In the genomic region with DNA sequence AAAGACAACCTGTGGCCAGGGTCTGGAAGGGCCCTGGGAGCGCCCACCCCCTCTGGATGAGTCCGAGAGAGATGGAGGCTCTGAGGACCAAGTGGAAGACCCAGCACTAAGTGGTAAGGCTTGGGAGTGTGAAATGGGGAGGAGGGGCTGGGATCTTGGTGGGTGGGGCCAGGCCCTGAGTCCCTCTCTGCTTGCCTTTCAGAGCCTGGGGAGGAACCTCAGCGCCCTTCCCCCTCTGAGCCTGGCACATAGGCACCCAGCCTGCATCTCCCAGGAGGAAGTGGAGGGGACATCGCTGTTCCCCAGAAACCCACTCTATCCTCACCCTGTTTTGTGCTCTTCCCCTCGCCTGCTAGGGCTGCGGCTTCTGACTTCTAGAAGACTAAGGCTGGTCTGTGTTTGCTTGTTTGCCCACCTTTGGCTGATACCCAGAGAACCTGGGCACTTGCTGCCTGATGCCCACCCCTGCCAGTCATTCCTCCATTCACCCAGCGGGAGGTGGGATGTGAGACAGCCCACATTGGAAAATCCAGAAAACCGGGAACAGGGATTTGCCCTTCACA, we compare ENCODE assay signal across 1 cellular context.
TF ChIP-seq lines count a peak whose summit lies in the region.

No MANE protein-coding gene starts in this region.

TF ChIP-seq in HepG2, 621 proteins besides CTCF, POLR2A, EP300 and RAD21:
- TF ChIP-seq NKX3-1 (CRISPR knock-in tag; IDR thresholded peaks at IDR 0.05), result no peak
- 0 out of 2 replicates have a peak, but pooled peaks have one; percentile 54 for TF ChIP-seq HNRNPL (IDR thresholded peaks at IDR 0.05; ENCODE audit: low read depth, low read length)
- 0 out of 2 replicates have a peak, but pooled peaks have one; percentile 36 for TF ChIP-seq ZNF296 (CRISPR knock-in tag; conservative IDR thresholded peaks at IDR 0.05)
- TF ChIP-seq AHR (CRISPR knock-in tag; IDR thresholded peaks at IDR 0.05), result no peak
- no peak for TF ChIP-seq SMARCC2 (IDR thresholded peaks at IDR 0.05)
- TF ChIP-seq, protein P1, sequence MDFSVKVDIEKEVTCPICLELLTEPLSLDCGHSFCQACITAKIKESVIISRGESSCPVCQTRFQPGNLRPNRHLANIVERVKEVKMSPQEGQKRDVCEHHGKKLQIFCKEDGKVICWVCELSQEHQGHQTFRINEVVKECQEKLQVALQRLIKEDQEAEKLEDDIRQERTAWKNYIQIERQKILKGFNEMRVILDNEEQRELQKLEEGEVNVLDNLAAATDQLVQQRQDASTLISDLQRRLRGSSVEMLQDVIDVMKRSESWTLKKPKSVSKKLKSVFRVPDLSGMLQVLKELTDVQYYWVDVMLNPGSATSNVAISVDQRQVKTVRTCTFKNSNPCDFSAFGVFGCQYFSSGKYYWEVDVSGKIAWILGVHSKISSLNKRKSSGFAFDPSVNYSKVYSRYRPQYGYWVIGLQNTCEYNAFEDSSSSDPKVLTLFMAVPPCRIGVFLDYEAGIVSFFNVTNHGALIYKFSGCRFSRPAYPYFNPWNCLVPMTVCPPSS (IDR thresholded peaks at IDR 0.05), result no peak
- TF ChIP-seq, protein P2, sequence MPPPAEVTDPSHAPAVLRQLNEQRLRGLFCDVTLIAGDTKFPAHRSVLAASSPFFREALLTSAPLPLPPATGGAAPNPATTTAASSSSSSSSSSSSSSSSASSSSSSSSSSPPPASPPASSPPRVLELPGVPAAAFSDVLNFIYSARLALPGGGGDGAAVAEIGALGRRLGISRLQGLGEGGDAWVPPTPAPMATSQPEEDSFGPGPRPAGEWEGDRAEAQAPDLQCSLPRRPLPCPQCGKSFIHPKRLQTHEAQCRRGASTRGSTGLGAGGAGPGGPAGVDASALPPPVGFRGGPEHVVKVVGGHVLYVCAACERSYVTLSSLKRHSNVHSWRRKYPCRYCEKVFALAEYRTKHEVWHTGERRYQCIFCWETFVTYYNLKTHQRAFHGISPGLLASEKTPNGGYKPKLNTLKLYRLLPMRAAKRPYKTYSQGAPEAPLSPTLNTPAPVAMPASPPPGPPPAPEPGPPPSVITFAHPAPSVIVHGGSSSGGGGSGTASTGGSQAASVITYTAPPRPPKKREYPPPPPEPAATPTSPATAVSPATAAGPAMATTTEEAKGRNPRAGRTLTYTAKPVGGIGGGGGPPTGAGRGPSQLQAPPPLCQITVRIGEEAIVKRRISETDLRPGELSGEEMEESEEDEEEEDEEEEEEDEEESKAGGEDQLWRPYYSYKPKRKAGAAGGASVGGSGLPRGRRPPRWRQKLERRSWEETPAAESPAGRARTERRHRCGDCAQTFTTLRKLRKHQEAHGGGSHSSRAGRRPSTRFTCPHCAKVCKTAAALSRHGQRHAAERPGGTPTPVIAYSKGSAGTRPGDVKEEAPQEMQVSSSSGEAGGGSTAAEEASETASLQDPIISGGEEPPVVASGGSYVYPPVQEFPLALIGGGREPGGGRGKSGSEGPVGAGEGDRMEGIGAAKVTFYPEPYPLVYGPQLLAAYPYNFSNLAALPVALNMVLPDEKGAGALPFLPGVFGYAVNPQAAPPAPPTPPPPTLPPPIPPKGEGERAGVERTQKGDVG (CRISPR knock-in tag; IDR thresholded peaks at IDR 0.05; ENCODE audit: borderline replicate concordance), result 0 out of 2 replicates have a peak, but pooled peaks have one; percentile 26
- TF ChIP-seq, protein P3, sequence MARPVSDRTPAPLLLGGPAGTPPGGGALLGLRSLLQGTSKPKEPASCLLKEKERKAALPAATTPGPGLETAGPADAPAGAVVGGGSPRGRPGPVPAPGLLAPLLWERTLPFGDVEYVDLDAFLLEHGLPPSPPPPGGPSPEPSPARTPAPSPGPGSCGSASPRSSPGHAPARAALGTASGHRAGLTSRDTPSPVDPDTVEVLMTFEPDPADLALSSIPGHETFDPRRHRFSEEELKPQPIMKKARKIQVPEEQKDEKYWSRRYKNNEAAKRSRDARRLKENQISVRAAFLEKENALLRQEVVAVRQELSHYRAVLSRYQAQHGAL (CRISPR knock-in tag; IDR thresholded peaks at IDR 0.05; ENCODE audit: not compliant biosample characterization), result no peak
- no peak for TF ChIP-seq NAIF1 (CRISPR knock-in tag; IDR thresholded peaks at IDR 0.05; ENCODE audit: borderline replicate concordance)
- no peak for TF ChIP-seq MEIS2 (CRISPR knock-in tag; IDR thresholded peaks at IDR 0.05)
